In the genomic region with DNA sequence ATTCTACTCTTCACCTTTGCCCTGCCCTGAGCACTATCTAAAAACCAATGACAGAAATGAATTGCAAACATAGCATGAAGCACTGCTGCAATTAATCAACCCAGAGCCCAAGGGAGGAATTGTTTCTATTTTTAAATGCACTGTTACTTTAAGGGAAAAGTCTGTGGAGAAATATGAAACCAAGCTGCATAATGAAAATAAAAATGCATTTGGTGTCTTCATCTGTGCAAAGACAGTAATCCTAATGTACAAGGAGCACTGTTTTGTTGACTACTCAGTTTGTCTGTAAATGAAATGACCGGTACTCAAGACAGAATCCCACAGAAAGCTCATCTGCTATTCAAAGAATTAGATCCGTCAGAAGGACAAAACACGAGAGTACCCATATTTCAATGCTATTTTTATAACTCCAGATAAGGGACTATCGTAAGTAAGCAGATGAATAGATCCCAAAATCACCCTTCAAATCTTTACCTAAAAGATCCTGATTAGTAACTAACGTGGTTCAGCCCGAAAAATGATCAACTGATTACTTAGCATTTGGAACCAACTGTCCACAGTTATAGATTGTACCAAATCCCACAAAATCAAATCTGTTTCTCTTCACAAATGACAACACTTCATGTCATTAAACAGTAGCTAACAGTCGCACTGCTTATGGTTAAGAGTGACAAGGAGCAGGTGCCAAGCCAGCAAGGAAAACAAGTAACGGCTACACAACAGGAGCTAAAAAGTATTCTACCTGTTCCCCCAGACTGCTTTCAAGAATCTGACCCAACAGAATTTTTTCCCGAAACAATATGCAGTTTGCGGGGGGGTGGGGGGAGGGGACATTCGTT, we compare ENCODE assay signal across 9 cellular contexts. TPM values are rescaled to one million over a fixed set of nuclear protein-coding genes. Genes with fewer than 3 reads are reported as not detected.
DNase-seq lines count a peak whose midpoint lies in the region; ATAC-seq and TF ChIP-seq lines count a peak whose summit lies in the region.
"Had no signal": no experiment of that assay in that cellular context is flagged by ENCODE, and none has a peak within 500 bp of the region (broad histone marks: within the 10 kb centered on the region; RNA-seq: fewer than 3 reads in every experiment).

No MANE protein-coding gene starts in this region.

- TF ChIP-seq CTCF in astrocyte of the spinal cord (IDR thresholded peaks at IDR 0.05; ENCODE audit: low read depth, low read length) (no peak), smooth muscle cell (IDR thresholded peaks at IDR 0.05; ENCODE audit: borderline replicate concordance, insufficient read depth, poor library complexity, severe bottlenecking) (no peak)

- H3K27me3 ChIP-seq in HAP-1 (ENCODE audit: low read depth) (no peaks in the 10 kb centered on the region), smooth muscle cell (ENCODE audit: low read depth) (no peaks in the 10 kb centered on the region)

- H3K79me2 ChIP-seq in smooth muscle cell (ENCODE audit: low read depth) = peaks cover 53% of the 10 kb centered on the region

- H4K20me1 ChIP-seq in smooth muscle cell (ENCODE audit: low read depth) = peaks cover 42% of the 10 kb centered on the region

- no peak overlapping the region for H3K9ac ChIP-seq in smooth muscle cell (ENCODE audit: low read depth)

- peak overlapping the region; percentile 93 for H3K4me2 ChIP-seq in smooth muscle cell

- H2AFZ ChIP-seq in smooth muscle cell (ENCODE audit: low read depth) = no peak overlapping the region

- H3K9me3 ChIP-seq in HAP-1 (no peaks in the 10 kb centered on the region), iPS-18c (ENCODE audit: control insufficient read depth, insufficient read depth, low read length) (no peaks in the 10 kb centered on the region), smooth muscle cell (replicated peaks; ENCODE audit: low read depth) (no peaks in the 10 kb centered on the region)

- DNase-seq in HAP-1 (ENCODE audit: low spot score in 2 of 2) (no peak), astrocyte of the spinal cord (ENCODE audit: low read depth, low spot score) (no peak), smooth muscle cell (lab: John Stamatoyannopoulos, UW; ENCODE audit: unreplicated experiment) (no peak), glomerular visceral epithelial cell (ENCODE audit: extremely low spot score) (no peak), NCI-H1417 treated with DMSO at 0.1 percent for 48 hours (lab: John Stamatoyannopoulos, UW) (no peak)
- no peak for DNase-seq in activated CD8-positive, alpha-beta memory T cell treated with anti-CD3 and anti-CD28 coated beads, Interleukin-2, amount 50 U/mL, for 48 hours
- DNase-seq: activated CD8-positive, alpha-beta memory T cell treated with anti-CD3 and anti-CD28 coated beads for 24 hours had no signal

- no peak for ATAC-seq in GM21360 (IDR thresholded peaks at IDR 0.05; ENCODE audit: unreplicated experiment)

- peaks cover 7% of the 10 kb centered on the region for H3F3A ChIP-seq in smooth muscle cell (ENCODE audit: low read depth)

- in situ Hi-C loops in HAP-1 (cut with MboI; ENCODE audit: low sequenced_read_pairs) = no loop called here
- in situ Hi-C loops in astrocyte of the spinal cord (cut with HindIII; ENCODE audit: low sequenced_read_pairs) = no loop called here

- 63% methylated on average over 11 of the region's 11 CpGs for WGBS in smooth muscle cell (ENCODE audit: low lambda C conversion rate)

- H3K36me3 ChIP-seq in HAP-1 (replicated peaks) (peaks cover 3% of the 10 kb centered on the region), smooth muscle cell (ENCODE audit: low read depth) (no peaks in the 10 kb centered on the region)

- peaks cover 16% of the 10 kb centered on the region for H3K4me1 ChIP-seq in HAP-1
- H3K4me1 ChIP-seq in smooth muscle cell (ENCODE audit: low read depth) = peaks cover 15% of the 10 kb centered on the region

- H3K27ac ChIP-seq in smooth muscle cell (ENCODE audit: low read depth) = no peak overlapping the region

- H3K4me3 ChIP-seq in HAP-1 (peak overlapping the region; percentile 10; the same call in 1 of the 2 replicates), astrocyte of the spinal cord (ENCODE audit: low read depth, low read length) (peak overlapping the region; percentile 17), iPS-18c (ENCODE audit: insufficient read depth, low read depth, low read length) (0 out of 2 replicates have a peak overlapping the region, but pooled peaks have one; percentile 10), smooth muscle cell (peak overlapping the region; percentile 82)

RNA-seq across cellular contexts. Expression of gene KIF13A, which starts 2.4 kb away (rescaled TPM):
- total RNA-seq in smooth muscle cell = 28.4 and 31.9 TPM in 2 replicates
- polyA plus RNA-seq in smooth muscle cell = 10.4 and 15.9 TPM in 2 replicates

Comparison
In these comparisons a context has a peak if more than half of its experiments do, and no peak if none do; other contexts are left out.
1. H3K4me3 ChIP-seq: peak in every context shown above with its lines; median percentile 82 in smooth muscle cell; 17 in astrocyte of the spinal cord; 10 in HAP-1; 10 in iPS-18c.